35 cellular contexts compared by ENCODE assay signal in the genomic region with DNA sequence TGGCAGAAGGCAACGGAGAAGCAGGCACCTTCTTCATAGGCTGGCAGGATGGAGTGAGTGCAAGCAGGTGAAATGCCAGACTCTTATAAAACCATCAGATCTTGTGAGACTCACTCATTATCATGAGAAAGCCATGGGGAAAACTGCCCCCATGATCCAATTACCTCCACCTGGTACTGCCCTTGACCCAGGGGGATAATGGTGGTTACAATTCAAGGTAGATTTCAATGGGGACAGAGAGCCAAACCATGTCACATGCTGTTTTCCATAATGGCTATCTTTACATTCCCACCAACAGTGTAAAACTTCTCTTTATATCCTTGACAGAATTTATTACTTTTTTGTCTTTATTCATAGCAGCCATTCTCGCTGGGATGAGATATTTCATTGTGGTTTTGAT.
"Had no signal": no experiment of that assay in that cellular context is flagged by ENCODE, and none has a peak within 500 bp of the region (broad histone marks: within the 10 kb centered on the region; RNA-seq: fewer than 3 reads in every experiment).

No MANE protein-coding gene starts in this region.

- DNase-seq: activated CD4-positive, alpha-beta memory T cell treated with anti-CD3 and anti-CD28 coated beads for 36 hours; activated CD4-positive, alpha-beta T cell treated with anti-CD3 and anti-CD28 coated beads for 1 hour; activated CD4-positive, alpha-beta T cell treated with anti-CD3 and anti-CD28 coated beads for 36 hours; activated CD4-positive, alpha-beta T cell treated with anti-CD3 and anti-CD28 coated beads, Interleukin-2, amount 10 ng/mL, durations not matched to agents 24 days and 14 days; activated CD4-positive, alpha-beta T cell treated with anti-CD3 and anti-CD28 coated beads, Interleukin-2, amount 50 U/mL, for 1 hour; activated CD4-positive, alpha-beta T cell treated with anti-CD3 and anti-CD28 coated beads, Interleukin-2, amount 50 U/mL, for 4 hours; activated CD4-positive, CD25-positive, alpha-beta regulatory T cell; activated CD8-positive, alpha-beta memory T cell treated with anti-CD3 and anti-CD28 coated beads, Interleukin-2, amount 50 U/mL, for 4 hours; activated CD8-positive, alpha-beta T cell treated with anti-CD3 and anti-CD28 coated beads for 36 hours; activated effector memory CD4-positive, alpha-beta T cell treated with anti-CD3 and anti-CD28 coated beads, Interleukin-2, amount 50 U/mL, for 16 hours; activated gamma-delta T cell treated with Interleukin-2 at 50 U/mL for 16 hours; activated naive CD4-positive, alpha-beta T cell; activated naive CD4-positive, alpha-beta T cell treated with anti-CD3 and anti-CD28 coated beads for 36 hours; activated naive CD4-positive, alpha-beta T cell treated with anti-CD3 and anti-CD28 coated beads, Interleukin-2, amount 50 U/mL, for 16 hours; activated naive CD8-positive, alpha-beta T cell treated with anti-CD3 and anti-CD28 coated beads for 36 hours; activated T-cell treated with anti-CD3 and anti-CD28 coated beads for 4 hours; activated T-cell treated with anti-CD3 and anti-CD28 coated beads, Interleukin-2, amount 50 U/mL, for 1 hour; activated T-cell treated with anti-CD3 and anti-CD28 coated beads, Interleukin-2, amount 50 U/mL, for 4 hours; activated T-cell treated with anti-CD3 and anti-CD28 coated beads, Interleukin-2, amount 50 U/mL, for 72 hours; adrenal gland; amniotic stem cell; aorta; body of pancreas; brain microvascular endothelial cell; central memory CD4-positive, alpha-beta T cell; T-helper 2 cell; T-helper 9 cell had no signal

- ATAC-seq: activated CD4-positive, alpha-beta T cell treated with anti-CD3 and anti-CD28 coated beads for 36 hours; activated CD4-positive, CD25-positive, alpha-beta regulatory T cell treated with anti-CD3 and anti-CD28 coated beads, Interleukin-2, amount 50 U/mL, for 24 hours; activated CD8-positive, alpha-beta T cell treated with anti-CD3 and anti-CD28 coated beads for 36 hours; activated naive CD4-positive, alpha-beta T cell treated with anti-CD3 and anti-CD28 coated beads, Interleukin-2, amount 50 U/mL, for 72 hours; activated T-cell treated with anti-CD3 and anti-CD28 coated beads, Interleukin-2, amount 50 U/mL, for 4 hours; activated T-cell treated with anti-CD3 and anti-CD28 coated beads, Interleukin-2, amount 50 U/mL, for 72 hours; activated T-helper 17 cell treated with anti-CD3 and anti-CD28 coated beads, Interleukin-2, amount 50 U/mL, for 72 hours; body of pancreas had no signal

- H3K36me3 Mint-ChIP-seq: activated CD4-positive, alpha-beta memory T cell treated with anti-CD3 and anti-CD28 coated beads for 36 hours; activated naive CD4-positive, alpha-beta T cell treated with anti-CD3 and anti-CD28 coated beads, Interleukin-2, amount 50 U/mL, for 72 hours; activated naive CD8-positive, alpha-beta T cell treated with anti-CD3 and anti-CD28 coated beads for 36 hours had no signal

- H3K27ac Mint-ChIP-seq: activated CD4-positive, alpha-beta memory T cell treated with anti-CD3 and anti-CD28 coated beads for 36 hours; activated CD4-positive, alpha-beta T cell treated with anti-CD3 and anti-CD28 coated beads for 36 hours; activated CD4-positive, alpha-beta T cell treated with anti-CD3 and anti-CD28 coated beads, Interleukin-2, amount 10 ng/mL, durations not matched to agents 24 days and 14 days; activated CD8-positive, alpha-beta T cell treated with anti-CD3 and anti-CD28 coated beads for 36 hours; activated naive CD4-positive, alpha-beta T cell treated with anti-CD3 and anti-CD28 coated beads for 36 hours; activated naive CD4-positive, alpha-beta T cell treated with anti-CD3 and anti-CD28 coated beads, Interleukin-2, amount 50 U/mL, for 72 hours; activated naive CD8-positive, alpha-beta T cell treated with anti-CD3 and anti-CD28 coated beads for 36 hours; activated T-cell treated with anti-CD3 and anti-CD28 coated beads, Interleukin-2, amount 50 U/mL, for 72 hours; activated T-helper 1 cell treated with anti-CD3 and anti-CD28 coated beads, Interleukin-12 subunit alpha, Interleukin-12 subunit beta, Interleukin-2, Interleukin-4 antibody, amounts not matched to agents 30 ng/mL and 10 ng/mL and 1 ng/mL, durations not matched to agents 14 hours and 24 hours and 36 hours; activated T-helper 17 cell treated with anti-CD3 and anti-CD28 coated beads, Interleukin-2, amount 50 U/mL, for 72 hours; T-helper 1 cell treated with Interleukin-12 subunit alpha and Interleukin-12 subunit beta and Interleukin-4 antibody, amounts not matched to agents 30 μg/mL and 1 μg/mL, for 36 hours; T-helper 2 cell treated with Interferon-gamma antibody and Interleukin-4, amounts not matched to agents 5 μg/mL and 100 μg/mL, for 36 hours had no signal

- H3K27ac ChIP-seq: adrenal gland, body of pancreas, brain microvascular endothelial cell, breast epithelium, VCaP had no signal

- H3K4me1 Mint-ChIP-seq: activated CD4-positive, alpha-beta T cell treated with anti-CD3 and anti-CD28 coated beads for 36 hours; activated CD4-positive, alpha-beta T cell treated with anti-CD3 and anti-CD28 coated beads, Interleukin-2, amount 10 ng/mL, durations not matched to agents 24 days and 14 days; activated naive CD8-positive, alpha-beta T cell treated with anti-CD3 and anti-CD28 coated beads for 36 hours; activated T-helper 17 cell treated with anti-CD3 and anti-CD28 coated beads, Interleukin-2, amount 50 U/mL, for 72 hours had no signal

- H3K27me3 ChIP-seq: adrenal gland, body of pancreas, brain microvascular endothelial cell, breast epithelium had no signal

- H3K4me1 ChIP-seq: adrenal gland, body of pancreas, breast epithelium had no signal

- H3K4me3 Mint-ChIP-seq: activated CD4-positive, alpha-beta memory T cell treated with anti-CD3 and anti-CD28 coated beads for 36 hours; activated CD4-positive, alpha-beta T cell treated with anti-CD3 and anti-CD28 coated beads for 36 hours; activated CD4-positive, alpha-beta T cell treated with anti-CD3 and anti-CD28 coated beads, Interleukin-2, amount 10 ng/mL, durations not matched to agents 24 days and 14 days; activated CD8-positive, alpha-beta T cell treated with anti-CD3 and anti-CD28 coated beads for 36 hours; activated naive CD4-positive, alpha-beta T cell treated with anti-CD3 and anti-CD28 coated beads for 36 hours; activated naive CD8-positive, alpha-beta T cell treated with anti-CD3 and anti-CD28 coated beads for 36 hours; activated T-cell treated with anti-CD3 and anti-CD28 coated beads, Interleukin-2, amount 50 U/mL, for 4 hours; activated T-cell treated with anti-CD3 and anti-CD28 coated beads, Interleukin-2, amount 50 U/mL, for 72 hours; activated T-helper 1 cell treated with anti-CD3 and anti-CD28 coated beads, Interleukin-12 subunit alpha, Interleukin-12 subunit beta, Interleukin-2, Interleukin-4 antibody, amounts not matched to agents 30 ng/mL and 10 ng/mL and 1 ng/mL, durations not matched to agents 14 hours and 24 hours and 36 hours; activated T-helper 17 cell treated with anti-CD3 and anti-CD28 coated beads, Interleukin-2, amount 50 U/mL, for 72 hours; T-helper 1 cell treated with Interleukin-12 subunit alpha and Interleukin-12 subunit beta and Interleukin-4 antibody, amounts not matched to agents 30 μg/mL and 1 μg/mL, for 36 hours; T-helper 2 cell treated with Interferon-gamma antibody and Interleukin-4, amounts not matched to agents 5 μg/mL and 100 μg/mL, for 36 hours had no signal

- H3K4me3 ChIP-seq: adrenal gland, body of pancreas, breast epithelium had no signal

- H3K36me3 ChIP-seq: adrenal gland, brain microvascular endothelial cell, breast epithelium had no signal

- H3K9me3 Mint-ChIP-seq: activated CD4-positive, alpha-beta memory T cell treated with anti-CD3 and anti-CD28 coated beads for 36 hours; activated CD4-positive, alpha-beta T cell treated with anti-CD3 and anti-CD28 coated beads, Interleukin-2, amount 10 ng/mL, durations not matched to agents 24 days and 14 days; activated naive CD4-positive, alpha-beta T cell treated with anti-CD3 and anti-CD28 coated beads for 36 hours; activated naive CD8-positive, alpha-beta T cell treated with anti-CD3 and anti-CD28 coated beads for 36 hours; activated T-helper 1 cell treated with anti-CD3 and anti-CD28 coated beads, Interleukin-12 subunit alpha, Interleukin-12 subunit beta, Interleukin-2, Interleukin-4 antibody, amounts not matched to agents 30 ng/mL and 10 ng/mL and 1 ng/mL, durations not matched to agents 14 hours and 24 hours and 36 hours; activated T-helper 17 cell treated with anti-CD3 and anti-CD28 coated beads, Interleukin-2, amount 50 U/mL, for 72 hours; T-helper 1 cell treated with Interleukin-12 subunit alpha and Interleukin-12 subunit beta and Interleukin-4 antibody, amounts not matched to agents 30 μg/mL and 1 μg/mL, for 36 hours had no signal

- H3K9me3 ChIP-seq: adrenal gland, body of pancreas, breast epithelium had no signal

- H3K27me3 Mint-ChIP-seq: activated CD4-positive, alpha-beta memory T cell treated with anti-CD3 and anti-CD28 coated beads for 36 hours; activated CD4-positive, alpha-beta T cell treated with anti-CD3 and anti-CD28 coated beads for 36 hours; activated CD4-positive, alpha-beta T cell treated with anti-CD3 and anti-CD28 coated beads, Interleukin-2, amount 10 ng/mL, durations not matched to agents 24 days and 14 days; activated CD8-positive, alpha-beta T cell treated with anti-CD3 and anti-CD28 coated beads for 36 hours; activated naive CD8-positive, alpha-beta T cell treated with anti-CD3 and anti-CD28 coated beads for 36 hours; activated T-helper 17 cell treated with anti-CD3 and anti-CD28 coated beads, Interleukin-2, amount 50 U/mL, for 72 hours had no signal
